10 cellular contexts compared by ENCODE assay signal in genomic region chr1:8040586-8040985, GRCh38. TPM values are rescaled to one million over a fixed set of nuclear protein-coding genes. Genes with fewer than 3 reads are reported as not detected.
A peak's percentile ranks its signal among the peaks of the same experiment; 100 is the strongest.
DNase-seq lines count a peak whose midpoint lies in the region; ATAC-seq and TF ChIP-seq lines count a peak whose summit lies in the region.
"Had no signal": no experiment of that assay in that cellular context is flagged by ENCODE, and none has a peak within 500 bp of the region (broad histone marks: within the 10 kb centered on the region; RNA-seq: fewer than 3 reads in every experiment).

No MANE protein-coding gene starts in this region.

- no peaks in the 10 kb centered on the region for H3K4me1 Mint-ChIP-seq in naive thymus-derived CD8-positive, alpha-beta T cell
- no peaks in the 10 kb centered on the region for H3K4me1 Mint-ChIP-seq in endodermal cell

- H3K4me3 ChIP-seq in MG63: no peak overlapping the region
- H3K4me3 ChIP-seq in breast epithelium: no peak overlapping the region
- H3K4me3 ChIP-seq in endodermal cell (ENCODE audit: low read length): no peak overlapping the region

- no peaks in the 10 kb centered on the region for H3K4me1 ChIP-seq in breast epithelium
- no peaks in the 10 kb centered on the region for H3K4me1 ChIP-seq in endodermal cell (ENCODE audit: control insufficient read depth, insufficient read depth, low read length)

- peaks cover 10% of the 10 kb centered on the region for H3K9me3 ChIP-seq in MG63
- no peaks in the 10 kb centered on the region for H3K9me3 ChIP-seq in breast epithelium
- H3K9me3 ChIP-seq in endodermal cell (ENCODE audit: control insufficient read depth, low read length): peaks cover 27% of the 10 kb centered on the region

- POLR2A ChIA-PET in naive thymus-derived CD8-positive, alpha-beta T cell (lab: Charles Lee): no interaction called here

- no peak overlapping the region for H3K4me3 Mint-ChIP-seq in naive thymus-derived CD8-positive, alpha-beta T cell
- H3K4me3 Mint-ChIP-seq in endodermal cell: no peak overlapping the region
- H3K4me3 Mint-ChIP-seq: IgD-negative memory B cell had no signal

- 92 to 100% methylated on average over 1 of the region's 1 CpG for WGBS in endodermal cell (ENCODE audit: insufficient coverage in 1 of 2, insufficient read length in 1 of 2), 2 experiments

- no peaks in the 10 kb centered on the region for H3K27me3 ChIP-seq in MG63
- H3K27me3 ChIP-seq in breast epithelium: no peaks in the 10 kb centered on the region
- no peaks in the 10 kb centered on the region for H3K27me3 ChIP-seq in endodermal cell (ENCODE audit: control insufficient read depth, insufficient read depth, low read length, poor library complexity, severe bottlenecking)

- no peak for TF ChIP-seq CTCF in breast epithelium (IDR thresholded peaks at IDR 0.05)
- no peak for TF ChIP-seq CTCF in endodermal cell (conservative IDR thresholded peaks at IDR 0.05)

- H3K27me3 Mint-ChIP-seq in naive thymus-derived CD8-positive, alpha-beta T cell: peaks cover 0 to 10% (median 0%) of the 10 kb centered on the region in 5 donors
- H3K27me3 Mint-ChIP-seq in endodermal cell (ENCODE audit: insufficient read depth): no peaks in the 10 kb centered on the region

- H3K27ac ChIP-seq in breast epithelium (peak overlapping the region; percentile 63 to 74), endodermal cell (ENCODE audit: low read depth, low read length) (no peak overlapping the region)

- H3K9ac ChIP-seq in endodermal cell (ENCODE audit: extremely low read depth, low read length, poor library complexity, severe bottlenecking): no peak overlapping the region

- DNase-seq in AG08395 (ENCODE audit: low spot score) (peak; percentile 93), MG63 (peak; percentile 93), breast epithelium (ENCODE audit: low spot score in 2 of 2) (peak; percentile 80 to 86), lung microvascular endothelial cell (ENCODE audit: low read depth in 2 of 2) (peak; percentile 56 to 98), endodermal cell (no peak), NCI-H2227 treated with DMSO at 0.1 percent for 48 hours (lab: John Stamatoyannopoulos, UW) (no peak), NCI-H2107 (lab: John Stamatoyannopoulos, UW) (no peak)
- no peak for DNase-seq in naive thymus-derived CD8-positive, alpha-beta T cell
- DNase-seq: GF-D8 had no signal

- H3K36me3 ChIP-seq in MG63 (no peaks in the 10 kb centered on the region), breast epithelium (no peaks in the 10 kb centered on the region), endodermal cell (ENCODE audit: control insufficient read depth, insufficient read depth, low read length) (no peaks in the 10 kb centered on the region)

- peak overlapping the region in 1 of 10 donors; percentile 70 for H3K27ac Mint-ChIP-seq in naive thymus-derived CD8-positive, alpha-beta T cell
- H3K27ac Mint-ChIP-seq in endodermal cell: no peak overlapping the region
- H3K27ac Mint-ChIP-seq: IgD-negative memory B cell had no signal

- intact Hi-C loops in breast epithelium (cut with DNase I; ENCODE audit: low total_unique reads): no loop called here

- H3K36me3 Mint-ChIP-seq in naive thymus-derived CD8-positive, alpha-beta T cell: peaks cover 0 to 10% (median 0%) of the 10 kb centered on the region in 3 donors
- peaks cover 2% of the 10 kb centered on the region for H3K36me3 Mint-ChIP-seq in endodermal cell (ENCODE audit: low read depth)
- H3K36me3 Mint-ChIP-seq: IgD-negative memory B cell had no signal

- TF ChIP-seq POLR2A in breast epithelium (IDR thresholded peaks at IDR 0.05): no peak

- ATAC-seq in naive thymus-derived CD8-positive, alpha-beta T cell: no peak

- H3K9me3 Mint-ChIP-seq in naive thymus-derived CD8-positive, alpha-beta T cell: peaks cover 0 to 20% (median 12%) of the 10 kb centered on the region in 9 donors
- H3K9me3 Mint-ChIP-seq in endodermal cell: peaks cover 25% of the 10 kb centered on the region

RNA-seq across cellular contexts. Expression of gene ERRFI1, which starts 14.5 kb away (rescaled TPM):
- total RNA-seq in MG63 (2014; rRNA removed; shearing (Covaris generic); ENCODE audit: low replicate concordance): 66.9 and 104 TPM in 2 replicates
- total RNA-seq in breast epithelium (100 to 1,000 TPM; 207 to 550 (median 379) TPM), lung microvascular endothelial cell (33.3 and 112 TPM in 2 replicates), endodermal cell (10 to 100 TPM; 61.4 to 72.5 TPM)
- total RNA-seq in naive thymus-derived CD8-positive, alpha-beta T cell: 1 to 10 TPM; 1.0 to 2.1 TPM
- under 1 TPM in 2 of 3 donors, not detected in 1; 0.28 to 0.42 TPM for polyA plus RNA-seq in naive thymus-derived CD8-positive, alpha-beta T cell
- 49.4 TPM for polyA plus RNA-seq in endodermal cell (2013, experiment 1 of 2)
- 46.4 TPM for polyA plus RNA-seq in endodermal cell (2013, experiment 2 of 2)

Comparison
In these comparisons a context has a peak if more than half of its experiments do, and no peak if none do; other contexts are left out.
1. DNase-seq: peak in AG08395 (single experiment), MG63 (single experiment), breast epithelium (2 of 2) and lung microvascular endothelial cell (2 of 2); none in naive thymus-derived CD8-positive, alpha-beta T cell (0 of 10), endodermal cell (single experiment), NCI-H2227 treated with DMSO at 0.1 percent for 48 hours (single experiment) and NCI-H2107 (single experiment).
2. RNA of gene ERRFI1, which starts 14.5 kb away (total RNA-seq): 207 to 550 TPM in breast epithelium, 33.3 to 112 TPM in lung microvascular endothelial cell, 61.4 to 72.5 TPM in endodermal cell and 66.9 to 104 TPM in MG63; 1.0 to 2.1 TPM in naive thymus-derived CD8-positive, alpha-beta T cell; every median in the first group is over 10 times any median in the second.